In genomic region chr12:52304941-52305411, GRCh38 we compare ENCODE assay signal across 10 cellular contexts. TPM values are rescaled to one million over a fixed set of nuclear protein-coding genes. Genes with fewer than 3 reads are reported as not detected.
A peak's percentile ranks its signal among the peaks of the same experiment; 100 is the strongest.
DNase-seq lines count a peak whose midpoint lies in the region; ATAC-seq and TF ChIP-seq lines count a peak whose summit lies in the region.
"Not testable (repeated sequence)": the region's sequence is repeated elsewhere in the genome, so short reads cannot be mapped to it uniquely, and the experiment has no call there.
"Had no signal": no experiment of that assay in that cellular context is flagged by ENCODE, and none has a peak within 500 bp of the region (broad histone marks: within the 10 kb centered on the region; RNA-seq: fewer than 3 reads in every experiment).

No MANE protein-coding gene starts in this region.

- not testable (repeated sequence) for H3K27ac Mint-ChIP-seq in activated naive CD4-positive, alpha-beta T cell treated with anti-CD3 and anti-CD28 coated beads, Interleukin-2, amount 50 U/mL, for 72 hours

- peaks cover 34 to 38% (median 36%) of the 10 kb centered on the region in 11 experiments for H3K27me3 ChIP-seq in BLaER1 treated with 17β-estradiol and CSF1 and Interleukin-3, amounts not matched to agents 10 nM and 100 nM
- not testable (repeated sequence) for H3K27me3 ChIP-seq in RWPE2 (ENCODE audit: insufficient read depth, poor library complexity, severe bottlenecking); parathyroid adenoma (ENCODE audit: control insufficient read depth, insufficient read depth, low read length)

- peak overlapping the region in 2 of 10 experiments; percentile 39 to 40; a peak in 4 of 20 replicates for H3K4me3 ChIP-seq in BLaER1 treated with 17β-estradiol and CSF1 and Interleukin-3, amounts not matched to agents 10 nM and 100 nM
- not testable (repeated sequence) for H3K4me3 ChIP-seq in RWPE2 (ENCODE audit: severe bottlenecking); parathyroid adenoma (ENCODE audit: low read depth, low read length)

- H3K36me3 Mint-ChIP-seq in activated naive CD4-positive, alpha-beta T cell treated with anti-CD3 and anti-CD28 coated beads, Interleukin-2, amount 50 U/mL, for 72 hours = not testable (repeated sequence)

- not testable (repeated sequence) for DNase-seq in RWPE2 (ENCODE audit: low spot score); activated naive CD4-positive, alpha-beta T cell treated with anti-CD3 and anti-CD28 coated beads, Interleukin-2, amount 50 U/mL, for 72 hours (ENCODE audit: low spot score in 2 of 2)

- TF ChIP-seq CTCF in RWPE2 (IDR thresholded peaks at IDR 0.05; ENCODE audit: poor library complexity, severe bottlenecking); parathyroid adenoma (IDR thresholded peaks at IDR 0.05): not testable (repeated sequence)

- not testable (repeated sequence) for H3K79me2 ChIP-seq in parathyroid adenoma

- not testable (repeated sequence) for H3K9me3 ChIP-seq in BLaER1 treated with 17β-estradiol and CSF1 and Interleukin-3, amounts not matched to agents 10 nM and 100 nM (replicated peaks in 1 of 11); RWPE2 (ENCODE audit: severe bottlenecking); parathyroid adenoma (ENCODE audit: control insufficient read depth, low read length)

- H3K9me3 Mint-ChIP-seq in activated naive CD4-positive, alpha-beta T cell treated with anti-CD3 and anti-CD28 coated beads, Interleukin-2, amount 50 U/mL, for 72 hours = not testable (repeated sequence)

- H3K27ac ChIP-seq in BLaER1 treated with 17β-estradiol and CSF1 and Interleukin-3, amounts not matched to agents 10 nM and 100 nM = peak overlapping the region in 9 of 11 experiments; percentile 14 to 78 (median 57); a peak in 12 of 22 replicates
- not testable (repeated sequence) for H3K27ac ChIP-seq in RWPE2 (ENCODE audit: poor library complexity, severe bottlenecking); parathyroid adenoma

- H3K4me2 ChIP-seq in BLaER1 treated with 17β-estradiol and CSF1 and Interleukin-3, amounts not matched to agents 10 nM and 100 nM = peak overlapping the region; percentile 58 to 91 (median 79)
- not testable (repeated sequence) for H3K4me2 ChIP-seq in parathyroid adenoma (ENCODE audit: low read length)

- peak overlapping the region in 5 of 11 experiments; percentile 43 to 67 (median 45); a peak in 7 of 22 replicates for H3K9ac ChIP-seq in BLaER1 treated with 17β-estradiol and CSF1 and Interleukin-3, amounts not matched to agents 10 nM and 100 nM
- not testable (repeated sequence) for H3K9ac ChIP-seq in parathyroid adenoma

- H3K36me3 ChIP-seq in BLaER1 treated with 17β-estradiol and CSF1 and Interleukin-3, amounts not matched to agents 10 nM and 100 nM; RWPE2 (ENCODE audit: low read depth); parathyroid adenoma (ENCODE audit: control insufficient read depth, insufficient read depth, low read length): not testable (repeated sequence)

- H4K20me1 ChIP-seq in BLaER1 treated with 17β-estradiol and CSF1 and Interleukin-3, amounts not matched to agents 10 nM and 100 nM = not testable (repeated sequence)

- ATAC-seq in GM18870 (IDR thresholded peaks at IDR 0.05; ENCODE audit: unreplicated experiment) (peak; percentile 77), GM21447 (IDR thresholded peaks at IDR 0.05; ENCODE audit: unreplicated experiment) (peak; percentile 89), HG02884 (IDR thresholded peaks at IDR 0.05; ENCODE audit: unreplicated experiment) (peak; percentile 67), HG03460 (IDR thresholded peaks at IDR 0.05; ENCODE audit: unreplicated experiment) (peak; percentile 94), RWPE2 (ENCODE audit: low read depth) (peak; percentile 44; the same call in 2 of the 3 replicates)
- ATAC-seq in activated naive CD4-positive, alpha-beta T cell treated with anti-CD3 and anti-CD28 coated beads, Interleukin-2, amount 50 U/mL, for 72 hours = peak; percentile 44 to 57

- H2AFZ ChIP-seq in parathyroid adenoma = peak overlapping the region; percentile 35

- H3K4me1 ChIP-seq in BLaER1 treated with 17β-estradiol and CSF1 and Interleukin-3, amounts not matched to agents 10 nM and 100 nM = peaks cover 13 to 24% (median 17%) of the 10 kb centered on the region in 10 experiments
- not testable (repeated sequence) for H3K4me1 ChIP-seq in RWPE2 (ENCODE audit: insufficient read depth, poor library complexity, severe bottlenecking); parathyroid adenoma

RNA-seq across cellular contexts. Expression of gene KRT81, which starts 13.6 kb away (rescaled TPM):
- not detected for total RNA-seq in activated naive CD4-positive, alpha-beta T cell treated with anti-CD3 and anti-CD28 coated beads, Interleukin-2, amount 50 U/mL, for 72 hours
- total RNA-seq: cerebellum had no signal

RNA-seq across cellular contexts. Expression of gene KRT83, which starts 16.2 kb away (rescaled TPM):
- total RNA-seq in activated naive CD4-positive, alpha-beta T cell treated with anti-CD3 and anti-CD28 coated beads, Interleukin-2, amount 50 U/mL, for 72 hours = not detected
- total RNA-seq: cerebellum, GM23248 had no signal

RNA-seq across cellular contexts. Expression of gene KRT86, which starts 30.5 kb away (rescaled TPM):
- under 1 TPM in 1 of 2 donors, not detected in 1; 0.37 TPM for total RNA-seq in activated naive CD4-positive, alpha-beta T cell treated with anti-CD3 and anti-CD28 coated beads, Interleukin-2, amount 50 U/mL, for 72 hours
- total RNA-seq: cerebellum had no signal

Comparison
In these comparisons a context has a peak if more than half of its experiments do, and no peak if none do; other contexts are left out.
1. ATAC-seq: peak in every context shown above with its lines; median percentile 94 in HG03460; 89 in GM21447; 77 in GM18870; 67 in HG02884; 50 in activated naive CD4-positive, alpha-beta T cell treated with anti-CD3 and anti-CD28 coated beads, Interleukin-2, amount 50 U/mL, for 72 hours; 44 in RWPE2.